Comparison of ENCODE assay signal across 9 cellular contexts in the genomic region with DNA sequence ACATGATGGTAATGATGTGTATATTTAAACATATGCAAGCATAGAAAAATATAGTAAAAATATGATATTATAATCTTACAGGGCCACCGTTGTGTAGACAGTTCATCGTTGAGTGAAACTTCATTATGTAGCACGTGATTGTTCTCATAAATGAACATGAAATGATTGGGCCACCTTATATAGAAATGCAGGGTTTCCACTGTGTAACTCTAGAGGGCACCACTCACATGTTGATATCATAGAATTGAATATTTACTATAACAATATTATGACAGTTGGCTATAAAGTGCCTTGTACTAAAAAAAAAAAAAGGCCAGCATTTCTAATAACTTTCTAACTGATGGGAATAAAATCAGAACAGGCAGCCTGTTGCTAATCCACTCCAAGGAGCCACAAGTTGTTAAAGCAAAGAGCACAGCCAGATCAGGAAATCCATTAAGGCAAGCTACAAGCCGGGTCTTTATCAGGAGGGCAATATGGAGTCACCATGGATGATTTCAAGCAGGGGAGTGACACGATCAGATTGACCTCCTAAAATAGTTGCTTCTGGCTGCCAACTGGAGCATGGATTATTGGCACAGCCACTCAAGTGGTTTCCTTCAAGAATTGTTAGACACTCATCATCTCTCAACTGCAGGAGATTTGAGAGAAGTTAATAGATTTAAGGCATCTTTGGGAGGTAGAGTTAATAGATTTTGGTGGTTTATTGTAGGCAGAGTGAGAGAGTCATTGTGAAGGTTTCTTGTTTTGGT. TPM values are rescaled to one million over a fixed set of nuclear protein-coding genes. Genes with fewer than 3 reads are reported as not detected.
DNase-seq lines count a peak whose midpoint lies in the region; ATAC-seq and TF ChIP-seq lines count a peak whose summit lies in the region.
"Had no signal": no experiment of that assay in that cellular context is flagged by ENCODE, and none has a peak within 500 bp of the region (broad histone marks: within the 10 kb centered on the region; RNA-seq: fewer than 3 reads in every experiment).

No MANE protein-coding gene starts in this region.

- TF ChIP-seq POLR2A in thyroid gland (IDR thresholded peaks at IDR 0.05): no peak

- intact Hi-C loops in cardiac septum (cut with DNase I): no loop called here
- intact Hi-C loops in thyroid gland (cut with DNase I): loop anchor here (10.0 kb wide), 1 partner anchor 110 kb away; no protein-coding TSS in a partner anchor

- TF ChIP-seq CTCF in cardiac muscle cell (IDR thresholded peaks at IDR 0.05; ENCODE audit: low read depth, low read length) (peak; percentile 52), OCI-LY1 (IDR thresholded peaks at IDR 0.05; ENCODE audit: low read length) (peak; percentile 51), thyroid gland (IDR thresholded peaks at IDR 0.05) (peak in 3 of 6 experiments; percentile 15 to 42 (median 41))

- H3K4me3 ChIP-seq in cardiac muscle cell: no peak overlapping the region
- no peak overlapping the region for H3K4me3 ChIP-seq in OCI-LY1 (ENCODE audit: low read depth, low read length, poor library complexity, severe bottlenecking)
- H3K4me3 ChIP-seq in esophagus (ENCODE audit: low read depth in 1 of 2, low read length in 2 of 2): no peak overlapping the region
- no peak overlapping the region for H3K4me3 ChIP-seq in thyroid gland (replicated peaks in 1 of 3)

- no peak overlapping the region for H3K4me2 ChIP-seq in OCI-LY1 (ENCODE audit: low read length)

- H3K9me3 ChIP-seq in cardiac muscle cell (ENCODE audit: low read depth): no peaks in the 10 kb centered on the region
- no peaks in the 10 kb centered on the region for H3K9me3 ChIP-seq in OCI-LY1 (ENCODE audit: low read length)
- H3K9me3 ChIP-seq in esophagus (ENCODE audit: control insufficient read depth in 2 of 2, insufficient read depth in 1 of 2, low read depth in 1 of 2, low read length in 1 of 2): no peaks in the 10 kb centered on the region
- no peaks in the 10 kb centered on the region for H3K9me3 ChIP-seq in thyroid gland

- H3K9ac ChIP-seq in OCI-LY1 (ENCODE audit: low read length): no peak overlapping the region

- 41% methylated on average over 5 of the region's 5 CpGs for WGBS in esophagus, 2 donors
- WGBS in thyroid gland, 2 donors: 56 to 67% methylated on average over 5 of the region's 5 CpGs

- H3K36me3 ChIP-seq in cardiac muscle cell (no peaks in the 10 kb centered on the region), OCI-LY1 (ENCODE audit: insufficient read depth, low read length) (no peaks in the 10 kb centered on the region), esophagus (ENCODE audit: control insufficient read depth in 2 of 2, insufficient read depth in 2 of 2, low read length in 1 of 2) (no peaks in the 10 kb centered on the region), thyroid gland (no peaks in the 10 kb centered on the region)

- H3K9me2 ChIP-seq in OCI-LY1 (ENCODE audit: low read depth, low read length): no peaks in the 10 kb centered on the region

- H3K27me3 ChIP-seq in cardiac muscle cell: no peaks in the 10 kb centered on the region
- H3K27me3 ChIP-seq in OCI-LY1 (ENCODE audit: insufficient read depth, low read length): peaks cover 4% of the 10 kb centered on the region; the same call in 1 of the 2 replicates
- H3K27me3 ChIP-seq in esophagus (ENCODE audit: control insufficient read depth in 1 of 2, insufficient read depth in 2 of 2, low read length in 2 of 2): no peaks in the 10 kb centered on the region
- no peaks in the 10 kb centered on the region for H3K27me3 ChIP-seq in thyroid gland

- DNase-seq in cardiac muscle cell (ENCODE audit: low read depth in 1 of 2, low spot score in 1 of 2): peak in 1 of 2 donors; percentile 28
- no peak for DNase-seq in cardiac septum (ENCODE audit: low spot score)
- peak; percentile 51 to 54 for DNase-seq in thyroid gland
- no peak for DNase-seq in NCI-H2029 (lab: John Stamatoyannopoulos, UW)
- no peak for DNase-seq in GM19238 (ENCODE audit: insufficient read length, low spot score)

- H3K79me2 ChIP-seq in OCI-LY1 (ENCODE audit: insufficient read depth, low read length): no peaks in the 10 kb centered on the region

- no peak overlapping the region for H2AFZ ChIP-seq in OCI-LY1 (ENCODE audit: low read length)

- H4K20me1 ChIP-seq in OCI-LY1 (ENCODE audit: insufficient read depth, low read length): no peaks in the 10 kb centered on the region

- H3K27ac ChIP-seq in cardiac muscle cell (no peak overlapping the region), OCI-LY1 (ENCODE audit: low read depth, low read length, poor library complexity, severe bottlenecking) (no peak overlapping the region), esophagus (ENCODE audit: low read depth in 2 of 2, low read length in 1 of 2) (peak overlapping the region; percentile 36 to 39), thyroid gland (no peak overlapping the region)

- no peaks in the 10 kb centered on the region for H3F3A ChIP-seq in OCI-LY1 (ENCODE audit: insufficient read depth, low read length)

- no peak for ATAC-seq in HG02798 (IDR thresholded peaks at IDR 0.05; ENCODE audit: poor library complexity, unreplicated experiment)
- ATAC-seq: sciatic nerve had no signal

- H3K4me1 ChIP-seq in cardiac muscle cell (ENCODE audit: low read depth) (no peaks in the 10 kb centered on the region), OCI-LY1 (ENCODE audit: insufficient read depth, low read length, severe bottlenecking) (no peaks in the 10 kb centered on the region), esophagus (ENCODE audit: control insufficient read depth in 2 of 2, insufficient read depth in 2 of 2, low read length in 1 of 2) (peaks cover 0 to 2% of the 10 kb centered on the region in 2 donors), thyroid gland (peaks cover 22 to 28% of the 10 kb centered on the region in 2 donors)

RNA-seq across cellular contexts. Expression of a gene that starts 16.7 kb away (rescaled TPM):
- not detected in 2 replicates for total RNA-seq in cardiac muscle cell
- polyA plus RNA-seq in cardiac muscle cell: not detected in 2 replicates
- total RNA-seq in cardiac septum: not detected
- polyA plus RNA-seq in esophagus: under 1 TPM; 0.18 to 0.51 TPM
- not detected for total RNA-seq in thyroid gland
- total RNA-seq: sciatic nerve had no signal

RNA-seq across cellular contexts. Expression of a gene that starts 25.4 kb away (rescaled TPM):
- total RNA-seq in cardiac muscle cell: not detected in 2 replicates
- not detected in 2 replicates for polyA plus RNA-seq in cardiac muscle cell
- not detected for total RNA-seq in cardiac septum
- polyA plus RNA-seq in esophagus: 10 to 100 TPM; 25.9 to 38.4 TPM
- not detected for total RNA-seq in thyroid gland
- total RNA-seq: sciatic nerve had no signal

RNA-seq across cellular contexts. Expression of a gene that starts 31.8 kb away (rescaled TPM):
- not detected in 2 replicates for total RNA-seq in cardiac muscle cell
- polyA plus RNA-seq in cardiac muscle cell: not detected in 2 replicates
- not detected for total RNA-seq in cardiac septum
- 1 to 10 TPM; 1.5 to 8.8 TPM for polyA plus RNA-seq in esophagus
- total RNA-seq in thyroid gland: not detected
- total RNA-seq: sciatic nerve had no signal

RNA-seq across cellular contexts. Expression of a gene that starts 43.0 kb away (rescaled TPM):
- total RNA-seq in cardiac muscle cell (not detected in 2 replicates), cardiac septum (0.59 TPM), thyroid gland (1 to 10 TPM in 2 of 4 donors, under 1 TPM in 1, not detected in 1; 0.67 to 1.3 (median 1.3) TPM)
- polyA plus RNA-seq in cardiac muscle cell (not detected in 2 replicates), esophagus (1,000 to 10,000 TPM; 1,363 to 2,112 TPM)

Comparison
In these comparisons a context has a peak if more than half of its experiments do, and no peak if none do; other contexts are left out.
1. DNase-seq: peak in thyroid gland (2 of 2); none in cardiac septum (single experiment), NCI-H2029 (single experiment) and GM19238 (single experiment).
2. H3K27ac ChIP-seq: peak in esophagus (2 of 2); none in cardiac muscle cell (single experiment), OCI-LY1 (single experiment) and thyroid gland (0 of 3).